Comparison of ENCODE assay signal across 8 cellular contexts in the genomic region with DNA sequence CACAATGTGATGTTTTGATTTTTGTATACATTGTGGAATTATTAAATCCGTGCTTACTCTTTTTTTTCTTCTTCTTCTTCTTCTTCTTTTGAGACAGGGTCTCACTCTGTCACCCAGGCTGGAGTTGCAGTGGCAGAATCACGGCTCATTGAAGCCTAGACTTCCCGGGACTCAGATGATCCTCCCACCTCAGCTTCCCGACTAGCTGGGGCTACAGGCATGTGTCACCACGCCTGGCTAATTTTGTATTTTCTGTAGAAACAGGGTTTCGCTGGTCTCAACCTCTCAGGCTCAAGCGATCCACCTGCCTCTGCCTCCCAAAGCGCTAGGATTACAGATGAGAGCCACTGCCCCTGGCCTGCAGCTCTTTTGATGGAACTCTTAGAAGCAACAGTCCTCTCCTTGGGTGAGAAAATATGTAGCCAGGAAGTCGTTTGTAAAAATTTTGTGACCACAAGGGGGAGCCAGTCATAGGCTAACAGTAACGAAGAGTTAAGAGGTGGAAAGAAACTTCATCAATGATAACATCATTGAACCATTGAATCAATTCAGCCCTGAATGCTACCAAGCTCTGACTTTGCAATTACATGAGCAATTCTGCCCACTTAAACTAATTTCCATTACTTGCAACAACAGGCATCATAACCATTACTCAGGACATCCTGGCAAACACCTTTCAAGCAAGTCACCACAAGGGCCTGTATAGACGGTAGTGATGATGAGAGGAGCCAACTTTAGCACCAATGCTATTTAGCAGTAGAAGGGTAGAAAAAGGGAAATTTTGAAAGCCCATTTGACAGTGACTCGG. TPM values are rescaled to one million over a fixed set of nuclear protein-coding genes. Genes with fewer than 3 reads are reported as not detected.
DNase-seq lines count a peak whose midpoint lies in the region; ATAC-seq, FAIRE-seq and TF ChIP-seq lines count a peak whose summit lies in the region.

No MANE protein-coding gene starts in this region.

- peak; percentile 67 for FAIRE-seq in A204.1 (lab: Jason Lieb, UNC)

- H3K4me1 Mint-ChIP-seq in activated T-helper 17 cell treated with anti-CD3 and anti-CD28 coated beads, Interleukin-2, amount 50 U/mL, for 72 hours = no peaks in the 10 kb centered on the region

- no peaks in the 10 kb centered on the region for H3K9me3 ChIP-seq in ovary

- intact Hi-C loops in ovary (cut with DNase I) = loop anchor here in 3 of 4 donors (5.0 to 10.0 kb wide), 3 partner anchors 90 to 290 kb away; no protein-coding TSS in a partner anchor

- H3K4me3 ChIP-seq in ovary = no peak overlapping the region

- H3K9me3 Mint-ChIP-seq in activated T-helper 17 cell treated with anti-CD3 and anti-CD28 coated beads, Interleukin-2, amount 50 U/mL, for 72 hours = no peaks in the 10 kb centered on the region

- TF ChIP-seq POLR2A in ovary (IDR thresholded peaks at IDR 0.05) = no peak

- no peaks in the 10 kb centered on the region for H3K27me3 Mint-ChIP-seq in activated T-helper 17 cell treated with anti-CD3 and anti-CD28 coated beads, Interleukin-2, amount 50 U/mL, for 72 hours

- H3K36me3 Mint-ChIP-seq in activated T-helper 17 cell treated with anti-CD3 and anti-CD28 coated beads, Interleukin-2, amount 50 U/mL, for 72 hours (ENCODE audit: low read depth) = no peaks in the 10 kb centered on the region

- no peak for TF ChIP-seq EP300 in ovary (IDR thresholded peaks at IDR 0.05)

- 45 to 49% (median 49%) methylated on average over 12 of the region's 12 CpGs for WGBS in ovary, 3 donors

- H3K27ac ChIP-seq in foreskin keratinocyte (no peak overlapping the region), ovary (no peak overlapping the region)

- no peaks in the 10 kb centered on the region for H3K27me3 ChIP-seq in foreskin keratinocyte
- no peaks in the 10 kb centered on the region for H3K27me3 ChIP-seq in ovary

- DNase-seq in RKO (ENCODE audit: low spot score) (peak; percentile 70), foreskin keratinocyte (peak; percentile 50 to 59), ovary (peak in 2 of 5 donors; percentile 32 to 54), epidermal melanocyte (ENCODE audit: insufficient read length, low spot score) (no peak)

- H3K4me1 ChIP-seq in foreskin keratinocyte = no peaks in the 10 kb centered on the region
- no peaks in the 10 kb centered on the region for H3K4me1 ChIP-seq in ovary (ENCODE audit: insufficient read depth)

- no peaks in the 10 kb centered on the region for H3K36me3 ChIP-seq in ovary

- H3K4me3 Mint-ChIP-seq in activated T-helper 17 cell treated with anti-CD3 and anti-CD28 coated beads, Interleukin-2, amount 50 U/mL, for 72 hours = no peak overlapping the region

- ATAC-seq in HG03432 (IDR thresholded peaks at IDR 0.05; ENCODE audit: unreplicated experiment) (peak; percentile 67), foreskin keratinocyte (peak; percentile 62)
- ATAC-seq in activated T-helper 17 cell treated with anti-CD3 and anti-CD28 coated beads, Interleukin-2, amount 50 U/mL, for 72 hours (replicated peaks) = peak; percentile 75

- peak; percentile 48 for TF ChIP-seq CTCF in GM12874 (IDR thresholded peaks at IDR 0.05; ENCODE audit: insufficient read depth, low read depth, low read length)
- TF ChIP-seq CTCF in foreskin keratinocyte (conservative IDR thresholded peaks at IDR 0.05) = peak; percentile 81
- TF ChIP-seq CTCF in ovary (IDR thresholded peaks at IDR 0.05) = peak in 2 of 3 donors; percentile 47 to 57

- peak overlapping the region; percentile 65 for H3K27ac Mint-ChIP-seq in activated T-helper 17 cell treated with anti-CD3 and anti-CD28 coated beads, Interleukin-2, amount 50 U/mL, for 72 hours

RNA-seq across cellular contexts. Expression of a gene that starts 16.7 kb away (rescaled TPM):
- 10 to 100 TPM; 26.9 to 51.1 TPM for total RNA-seq in activated T-helper 17 cell treated with anti-CD3 and anti-CD28 coated beads, Interleukin-2, amount 50 U/mL, for 72 hours
- total RNA-seq in foreskin keratinocyte (27.5 and 33.2 TPM in 2 replicates), ovary (10 to 100 TPM in 3 of 7 donors, 1 to 10 TPM in 4; 2.7 to 63.4 (median 7.6) TPM)
- polyA plus RNA-seq in foreskin keratinocyte (51.2 and 67.7 TPM in 2 replicates), ovary (10 to 100 TPM in 1 of 2 donors, 1 to 10 TPM in 1; 4.7 to 20.3 TPM)
